ENCODE assay signal across 8 cellular contexts in the genomic region with DNA sequence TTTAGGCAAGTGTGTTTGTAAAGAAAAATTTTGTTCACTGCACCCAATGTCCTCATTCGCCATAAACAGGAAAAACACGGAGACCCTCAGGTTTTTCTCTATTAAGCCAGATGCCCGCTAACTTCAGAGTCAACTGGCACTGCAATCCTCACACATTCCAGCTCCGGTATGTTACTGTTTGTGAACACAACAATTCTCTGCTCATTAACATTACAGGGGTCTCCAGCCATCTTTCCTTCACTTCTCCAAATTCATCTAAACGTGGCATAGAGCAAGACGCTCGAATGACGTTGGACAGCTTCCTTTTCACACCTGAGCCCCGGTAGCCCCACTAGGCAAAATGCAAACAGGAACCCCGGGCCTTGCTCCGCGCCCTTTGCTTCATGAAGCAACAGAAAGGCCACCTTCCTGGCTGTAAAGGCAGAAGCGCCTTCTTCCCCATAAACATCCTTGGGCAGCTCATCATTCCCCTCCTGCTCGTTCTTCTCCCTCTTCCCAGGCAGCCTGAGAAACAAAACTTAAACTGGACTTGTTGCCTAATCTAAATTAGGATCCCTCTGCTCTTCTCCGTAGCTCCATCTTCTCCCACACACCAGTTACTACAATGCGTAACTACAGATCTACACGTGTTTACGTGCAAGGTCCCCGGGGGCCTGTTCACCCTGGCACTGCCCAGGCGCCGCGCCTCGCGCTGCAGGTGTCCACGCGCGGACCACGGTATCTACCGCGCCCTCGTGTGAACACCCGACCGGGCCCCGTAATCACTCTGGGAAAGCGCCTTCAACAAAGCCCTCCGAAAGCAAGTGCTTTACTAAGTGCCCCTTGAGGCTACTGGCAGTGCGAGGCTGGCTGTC. TPM values are rescaled to one million over a fixed set of nuclear protein-coding genes. Genes with fewer than 3 reads are reported as not detected.
DNase-seq lines count a peak whose midpoint lies in the region; ATAC-seq and TF ChIP-seq lines count a peak whose summit lies in the region.

No MANE protein-coding gene starts in this region.

- H3K27ac ChIP-seq in CD4-positive, alpha-beta T cell (ENCODE audit: low read depth, low read length), result peak overlapping the region; percentile 84
- H3K27ac ChIP-seq in skeletal muscle tissue (ENCODE audit: low read depth, low read length), result peak overlapping the region; percentile 78

- H3K4me1 ChIP-seq in iPS-15b (ENCODE audit: control insufficient read depth, insufficient read depth, low read length), result peaks cover 11% of the 10 kb centered on the region
- H3K4me1 ChIP-seq in skeletal muscle tissue (ENCODE audit: control insufficient read depth in 3 of 3, insufficient read depth in 3 of 3, low read length in 3 of 3), result peaks cover 15 to 29% (median 27%) of the 10 kb centered on the region in 3 donors

- H3K9ac ChIP-seq in iPS-15b (ENCODE audit: low read depth, low read length) (peak overlapping the region; percentile 50), skeletal muscle tissue (ENCODE audit: low read depth in 1 of 3, low read length in 3 of 3) (peak overlapping the region; percentile 72 to 83 (median 80))

- H3K4me3 ChIP-seq in H7 (ENCODE audit: insufficient read depth, low read depth, low read length) (peak overlapping the region; percentile 91), astrocyte of the spinal cord (ENCODE audit: low read depth, low read length) (peak overlapping the region; percentile 83), iPS-15b (ENCODE audit: low read depth, low read length) (peak overlapping the region; percentile 92), skeletal muscle tissue (ENCODE audit: low read length in 3 of 3) (peak overlapping the region; percentile 88 to 94 (median 94))

- no peaks in the 10 kb centered on the region for H3K27me3 Mint-ChIP-seq in CD4-positive, alpha-beta T cell

- DNase-seq in CD4-positive, alpha-beta T cell, result peak in 4 of 10 experiments; percentile 13 to 29 (median 25)
- DNase-seq in H7 (no peak), RKO (ENCODE audit: low spot score) (peak; percentile 45), astrocyte of the spinal cord (ENCODE audit: low read depth, low spot score) (peak; percentile 33), SK-N-DZ (ENCODE audit: low spot score) (no peak), NOMO-1 (lab: John Stamatoyannopoulos, UW; ENCODE audit: unreplicated experiment in 2 of 2) (no peak)

- peak overlapping the region; percentile 88 for H3K4me3 Mint-ChIP-seq in CD4-positive, alpha-beta T cell

- peaks cover 2% of the 10 kb centered on the region; the same call in 1 of the 2 replicates for H3K36me3 ChIP-seq in H7 (replicated peaks; ENCODE audit: control insufficient read depth, insufficient read depth, low read length)
- H3K36me3 ChIP-seq in iPS-15b (ENCODE audit: control insufficient read depth, insufficient read depth, low read length), result peaks cover 4% of the 10 kb centered on the region
- peaks cover 0 to 4% (median 0%) of the 10 kb centered on the region in 3 donors for H3K36me3 ChIP-seq in skeletal muscle tissue (ENCODE audit: control insufficient read depth in 3 of 3, insufficient read depth in 3 of 3, low read length in 3 of 3)

- H3K9me3 ChIP-seq in CD4-positive, alpha-beta T cell (ENCODE audit: control insufficient read depth, low read length), result no peaks in the 10 kb centered on the region
- H3K9me3 ChIP-seq in iPS-15b (ENCODE audit: control insufficient read depth, insufficient read depth, low read length) (peaks cover 3% of the 10 kb centered on the region), skeletal muscle tissue (ENCODE audit: control insufficient read depth in 3 of 3, low read length in 3 of 3) (no peaks in the 10 kb centered on the region)

- POLR2A ChIA-PET in CD4-positive, alpha-beta T cell (lab: Charles Lee), result interaction anchor here (0.7 to 8.1 kb wide), 22 partner anchors 8 to 1514 kb away, joined by 3 to 280 read pairs (median 6); partner anchors contain the start of genes COQ8A, H3-3A, PYCR2 and SDE2

- peaks cover 62% of the 10 kb centered on the region for H3K4me1 Mint-ChIP-seq in CD4-positive, alpha-beta T cell (ENCODE audit: low read depth)

- TF ChIP-seq CTCF in CD4-positive, alpha-beta T cell (IDR thresholded peaks at IDR 0.05), result no peak
- TF ChIP-seq CTCF in astrocyte of the spinal cord (IDR thresholded peaks at IDR 0.05; ENCODE audit: low read depth, low read length), result no peak

- H3K36me3 Mint-ChIP-seq in CD4-positive, alpha-beta T cell (ENCODE audit: low read depth), result peaks cover 46% of the 10 kb centered on the region

- intact Hi-C loops in CD4-positive, alpha-beta T cell (cut with DNase I, micrococcal nuclease), result loop anchor here (2.0 to 10.0 kb wide), 8 partner anchors 48 to 1582 kb away; partner anchors contain the start of genes FBXO28 (in 1 of the 2), H3-3A (in 1 of the 2), PYCR2 (in 1 of the 2) and SDE2 (in 1 of the 2)

- H3K9me3 Mint-ChIP-seq in CD4-positive, alpha-beta T cell, result no peaks in the 10 kb centered on the region

- no peaks in the 10 kb centered on the region for H3K27me3 ChIP-seq in CD4-positive, alpha-beta T cell (ENCODE audit: control insufficient read depth, insufficient read depth, low read length)
- H3K27me3 ChIP-seq in H7 (ENCODE audit: control insufficient read depth, insufficient read depth, low read length) (peaks cover 7% of the 10 kb centered on the region), iPS-15b (ENCODE audit: control insufficient read depth, insufficient read depth, low read length) (peaks cover 22% of the 10 kb centered on the region), skeletal muscle tissue (ENCODE audit: control insufficient read depth in 3 of 3, insufficient read depth in 3 of 3, low read length in 3 of 3) (no peaks in the 10 kb centered on the region)

- H3K27ac Mint-ChIP-seq in CD4-positive, alpha-beta T cell, result peak overlapping the region; percentile 65

- CTCF ChIA-PET in CD4-positive, alpha-beta T cell (lab: Charles Lee), result no interaction called here

- in situ Hi-C loops in astrocyte of the spinal cord (cut with HindIII; ENCODE audit: low sequenced_read_pairs), result no loop called here

- ATAC-seq in CD4-positive, alpha-beta T cell (ENCODE audit: poor library complexity), result no peak

RNA-seq across cellular contexts. Expression of gene LBR, which starts 1.2 kb away (rescaled TPM):
- 100 to 1,000 TPM; 118 to 129 TPM for total RNA-seq in CD4-positive, alpha-beta T cell
- 82.6 and 97.1 TPM in 2 replicates for total RNA-seq in H7 (2014; rRNA removed; shearing (Covaris generic))
- 39.7 TPM for total RNA-seq in skeletal muscle tissue
- polyA plus RNA-seq in SK-N-DZ (2014; cell fraction: cytosol; rRNA removed), result 126 and 130 TPM in 2 replicates
- 78.0 and 98.0 TPM in 2 replicates for polyA plus RNA-seq in SK-N-DZ (2014; cell fraction: nucleus; rRNA removed)

Comparison
In these comparisons a context has a peak if more than half of its experiments do, and no peak if none do; other contexts are left out.
1. DNase-seq: peak in RKO (single experiment) and astrocyte of the spinal cord (single experiment); none in H7 (single experiment), SK-N-DZ (single experiment) and NOMO-1 (0 of 2).
2. Peak in every context shown above with its lines, with median percentiles within 50 percentile points of each other: H3K4me3 ChIP-seq.